In genomic region chr7:6228865-6229264, GRCh38 we compare ENCODE assay signal across 8 cellular contexts. TPM values are rescaled to one million over a fixed set of nuclear protein-coding genes. Genes with fewer than 3 reads are reported as not detected.
A peak's percentile ranks its signal among the peaks of the same experiment; 100 is the strongest.
DNase-seq lines count a peak whose midpoint lies in the region; ATAC-seq and TF ChIP-seq lines count a peak whose summit lies in the region.

No MANE protein-coding gene starts in this region.

- CTCF ChIA-PET in activated naive CD4-positive, alpha-beta T cell treated with anti-CD3 and anti-CD28 coated beads for 36 hours (lab: Charles Lee): no interaction called here

- no peaks in the 10 kb centered on the region for H3K36me3 Mint-ChIP-seq in stimulated activated memory B cell treated with anti-CD40 and anti-IgM and Interleukin-4, amounts not matched to agents 10 μg/mL and 1 μg/mL and 100 μg/mL, for 72 hours
- H3K36me3 Mint-ChIP-seq in activated naive CD4-positive, alpha-beta T cell treated with anti-CD3 and anti-CD28 coated beads for 36 hours (ENCODE audit: low read depth): no peaks in the 10 kb centered on the region
- H3K36me3 Mint-ChIP-seq in activated T-helper 1 cell treated with anti-CD3 and anti-CD28 coated beads, Interleukin-12 subunit alpha, Interleukin-12 subunit beta, Interleukin-2, Interleukin-4 antibody, amounts not matched to agents 30 ng/mL and 10 ng/mL and 1 ng/mL, durations not matched to agents 14 hours and 24 hours and 36 hours (ENCODE audit: low read depth): no peaks in the 10 kb centered on the region

- no peaks in the 10 kb centered on the region for H3K9me3 Mint-ChIP-seq in stimulated activated memory B cell treated with anti-CD40 and anti-IgM and Interleukin-4, amounts not matched to agents 10 μg/mL and 1 μg/mL and 100 μg/mL, for 72 hours
- no peaks in the 10 kb centered on the region for H3K9me3 Mint-ChIP-seq in activated naive CD4-positive, alpha-beta T cell treated with anti-CD3 and anti-CD28 coated beads for 36 hours
- H3K9me3 Mint-ChIP-seq in activated T-helper 1 cell treated with anti-CD3 and anti-CD28 coated beads, Interleukin-12 subunit alpha, Interleukin-12 subunit beta, Interleukin-2, Interleukin-4 antibody, amounts not matched to agents 30 ng/mL and 10 ng/mL and 1 ng/mL, durations not matched to agents 14 hours and 24 hours and 36 hours: no peaks in the 10 kb centered on the region

- TF ChIP-seq CTCF in NB4 (IDR thresholded peaks at IDR 0.05; ENCODE audit: low read depth, low read length): no peak

- TF ChIP-seq POLR2A in NB4 (IDR thresholded peaks at IDR 0.05; ENCODE audit: extremely low read depth, insufficient read length): no peak

- intact Hi-C loops in activated naive CD4-positive, alpha-beta T cell treated with anti-CD3 and anti-CD28 coated beads for 36 hours (cut with micrococcal nuclease): no loop called here
- intact Hi-C loops in activated T-helper 1 cell treated with anti-CD3 and anti-CD28 coated beads, Interleukin-12 subunit alpha, Interleukin-12 subunit beta, Interleukin-2, Interleukin-4 antibody, amounts not matched to agents 30 ng/mL and 10 ng/mL and 1 ng/mL, durations not matched to agents 14 hours and 24 hours and 36 hours (cut with micrococcal nuclease): no loop called here

- H3K4me1 Mint-ChIP-seq in stimulated activated memory B cell treated with anti-CD40 and anti-IgM and Interleukin-4, amounts not matched to agents 10 μg/mL and 1 μg/mL and 100 μg/mL, for 72 hours: peaks cover 30% of the 10 kb centered on the region
- H3K4me1 Mint-ChIP-seq in activated naive CD4-positive, alpha-beta T cell treated with anti-CD3 and anti-CD28 coated beads for 36 hours (ENCODE audit: low read depth): peaks cover 16% of the 10 kb centered on the region
- peaks cover 6% of the 10 kb centered on the region for H3K4me1 Mint-ChIP-seq in activated T-helper 1 cell treated with anti-CD3 and anti-CD28 coated beads, Interleukin-12 subunit alpha, Interleukin-12 subunit beta, Interleukin-2, Interleukin-4 antibody, amounts not matched to agents 30 ng/mL and 10 ng/mL and 1 ng/mL, durations not matched to agents 14 hours and 24 hours and 36 hours (ENCODE audit: low read depth)

- DNase-seq in CD1c-positive myeloid dendritic cell (ENCODE audit: extremely low spot score) (peak; percentile 62), NB4 (ENCODE audit: low read depth) (peak; percentile 89), fibroblast of the conjunctiva (ENCODE audit: low read depth) (peak; percentile 66)
- DNase-seq in activated naive CD4-positive, alpha-beta T cell treated with anti-CD3 and anti-CD28 coated beads for 36 hours: no peak
- DNase-seq in activated T-helper 1 cell treated with anti-CD3 and anti-CD28 coated beads, Interleukin-12 subunit alpha, Interleukin-12 subunit beta, Interleukin-2, Interleukin-4 antibody, amounts not matched to agents 30 ng/mL and 10 ng/mL and 1 ng/mL, durations not matched to agents 14 hours and 24 hours and 36 hours (ENCODE audit: low spot score): no peak

- no peak overlapping the region for H3K27ac Mint-ChIP-seq in stimulated activated memory B cell treated with anti-CD40 and anti-IgM and Interleukin-4, amounts not matched to agents 10 μg/mL and 1 μg/mL and 100 μg/mL, for 72 hours
- H3K27ac Mint-ChIP-seq in activated naive CD4-positive, alpha-beta T cell treated with anti-CD3 and anti-CD28 coated beads for 36 hours: no peak overlapping the region
- H3K27ac Mint-ChIP-seq in activated T-helper 1 cell treated with anti-CD3 and anti-CD28 coated beads, Interleukin-12 subunit alpha, Interleukin-12 subunit beta, Interleukin-2, Interleukin-4 antibody, amounts not matched to agents 30 ng/mL and 10 ng/mL and 1 ng/mL, durations not matched to agents 14 hours and 24 hours and 36 hours: no peak overlapping the region

- ATAC-seq in GM21526 (IDR thresholded peaks at IDR 0.05; ENCODE audit: low FRiP score, unreplicated experiment) (peak; percentile 78), HG02642 (IDR thresholded peaks at IDR 0.05; ENCODE audit: poor library complexity, unreplicated experiment) (no peak)
- ATAC-seq in stimulated activated memory B cell treated with anti-CD40 and anti-IgM and Interleukin-4, amounts not matched to agents 10 μg/mL and 1 μg/mL and 100 μg/mL, for 72 hours: peak; percentile 68

- peak overlapping the region; percentile 33 for H3K4me3 ChIP-seq in NB4 (ENCODE audit: low read depth, low read length)

- peaks cover 9% of the 10 kb centered on the region for H3K27me3 Mint-ChIP-seq in stimulated activated memory B cell treated with anti-CD40 and anti-IgM and Interleukin-4, amounts not matched to agents 10 μg/mL and 1 μg/mL and 100 μg/mL, for 72 hours
- peaks cover 5% of the 10 kb centered on the region for H3K27me3 Mint-ChIP-seq in activated naive CD4-positive, alpha-beta T cell treated with anti-CD3 and anti-CD28 coated beads for 36 hours (ENCODE audit: low read depth)
- peaks cover 55% of the 10 kb centered on the region for H3K27me3 Mint-ChIP-seq in activated T-helper 1 cell treated with anti-CD3 and anti-CD28 coated beads, Interleukin-12 subunit alpha, Interleukin-12 subunit beta, Interleukin-2, Interleukin-4 antibody, amounts not matched to agents 30 ng/mL and 10 ng/mL and 1 ng/mL, durations not matched to agents 14 hours and 24 hours and 36 hours (ENCODE audit: insufficient read depth)

- H3K4me3 Mint-ChIP-seq in stimulated activated memory B cell treated with anti-CD40 and anti-IgM and Interleukin-4, amounts not matched to agents 10 μg/mL and 1 μg/mL and 100 μg/mL, for 72 hours: no peak overlapping the region
- no peak overlapping the region for H3K4me3 Mint-ChIP-seq in activated naive CD4-positive, alpha-beta T cell treated with anti-CD3 and anti-CD28 coated beads for 36 hours
- H3K4me3 Mint-ChIP-seq in activated T-helper 1 cell treated with anti-CD3 and anti-CD28 coated beads, Interleukin-12 subunit alpha, Interleukin-12 subunit beta, Interleukin-2, Interleukin-4 antibody, amounts not matched to agents 30 ng/mL and 10 ng/mL and 1 ng/mL, durations not matched to agents 14 hours and 24 hours and 36 hours: no peak overlapping the region

RNA-seq across cellular contexts. Expression of gene CYTH3, which starts 43.6 kb away (rescaled TPM):
- total RNA-seq in activated naive CD4-positive, alpha-beta T cell treated with anti-CD3 and anti-CD28 coated beads for 36 hours: 1 to 10 TPM; 1.1 TPM
- total RNA-seq in activated T-helper 1 cell treated with anti-CD3 and anti-CD28 coated beads, Interleukin-12 subunit alpha, Interleukin-12 subunit beta, Interleukin-2, Interleukin-4 antibody, amounts not matched to agents 30 ng/mL and 10 ng/mL and 1 ng/mL, durations not matched to agents 14 hours and 24 hours and 36 hours: 0.65 and 1.7 TPM in 2 replicates

Comparison
In these comparisons a context has a peak if more than half of its experiments do, and no peak if none do; other contexts are left out.
1. DNase-seq: peak in CD1c-positive myeloid dendritic cell (single experiment), NB4 (single experiment) and fibroblast of the conjunctiva (single experiment); none in activated naive CD4-positive, alpha-beta T cell treated with anti-CD3 and anti-CD28 coated beads for 36 hours (single experiment) and activated T-helper 1 cell treated with anti-CD3 and anti-CD28 coated beads, Interleukin-12 subunit alpha, Interleukin-12 subunit beta, Interleukin-2, Interleukin-4 antibody, amounts not matched to agents 30 ng/mL and 10 ng/mL and 1 ng/mL, durations not matched to agents 14 hours and 24 hours and 36 hours (single experiment).